ENCODE assay signal across 1 cellular context in genomic region chr10:68086910-68087309, GRCh38.
TF ChIP-seq lines count a peak whose summit lies in the region.

No MANE protein-coding gene starts in this region.

TF ChIP-seq in A549, 52 proteins besides CTCF, POLR2A, EP300 and RAD21:
- TF ChIP-seq NFE2L2 (conservative IDR thresholded peaks at IDR 0.05; ENCODE audit: low read length) (no peak), HOXB13 (CRISPR knock-in tag; IDR thresholded peaks at IDR 0.05; ENCODE audit: low read depth) (no peak), EHMT2 (IDR thresholded peaks at IDR 0.05; ENCODE audit: low read depth) (no peak), CEBPB (IDR thresholded peaks at IDR 0.05) (peak in 1 of 2 experiments; percentile 65; a peak in 1 of 4 replicates)
TF ChIP-seq in A549: peak in this region for 1.
